Comparison of ENCODE assay signal across 1 cellular context in the genomic region with DNA sequence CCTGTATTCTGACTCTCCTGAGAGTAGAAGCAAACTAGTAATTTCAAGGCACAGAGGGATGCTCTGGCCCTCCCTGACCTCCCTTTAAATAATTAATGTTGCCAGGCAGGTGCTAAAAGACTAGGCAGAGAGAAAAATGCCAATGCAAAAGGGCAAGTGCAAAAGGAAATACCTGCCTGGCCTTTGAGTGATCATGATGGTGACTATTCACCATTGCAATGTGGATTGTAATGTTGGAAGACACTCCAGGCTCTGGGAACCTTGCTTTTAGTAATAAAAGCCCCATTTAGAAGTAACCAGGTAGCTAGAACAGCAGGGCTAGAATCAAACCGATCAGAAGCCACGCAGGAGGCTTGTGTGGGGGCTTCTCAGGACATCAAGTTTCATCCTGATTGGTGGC.
TF ChIP-seq lines count a peak whose summit lies in the region.

No MANE protein-coding gene starts in this region.

TF ChIP-seq in H1, 55 proteins besides CTCF, POLR2A, EP300 and RAD21:
- no peak for TF ChIP-seq CTBP2 (IDR thresholded peaks at IDR 0.05; ENCODE audit: borderline replicate concordance, insufficient read depth, insufficient read length, low read length)
- no peak for TF ChIP-seq BACH1 (IDR thresholded peaks at IDR 0.05; ENCODE audit: low read length)
- no peak for TF ChIP-seq HDAC6 (IDR thresholded peaks at IDR 0.05; ENCODE audit: low read depth, low read length)
- no peak for TF ChIP-seq SIX5 (IDR thresholded peaks at IDR 0.05; ENCODE audit: low read depth, low read length)
- TF ChIP-seq SP2 (IDR thresholded peaks at IDR 0.05; ENCODE audit: low read length) = no peak
- TF ChIP-seq MAFK (IDR thresholded peaks at IDR 0.05; ENCODE audit: low read depth, low read length) = no peak
- TF ChIP-seq EZH2 (IDR thresholded peaks at IDR 0.05; ENCODE audit: low read depth, low read length, severe bottlenecking) = no peak
- no peak for TF ChIP-seq BRCA1 (IDR thresholded peaks at IDR 0.05; ENCODE audit: low read depth, low read length)
- TF ChIP-seq, protein P1, sequence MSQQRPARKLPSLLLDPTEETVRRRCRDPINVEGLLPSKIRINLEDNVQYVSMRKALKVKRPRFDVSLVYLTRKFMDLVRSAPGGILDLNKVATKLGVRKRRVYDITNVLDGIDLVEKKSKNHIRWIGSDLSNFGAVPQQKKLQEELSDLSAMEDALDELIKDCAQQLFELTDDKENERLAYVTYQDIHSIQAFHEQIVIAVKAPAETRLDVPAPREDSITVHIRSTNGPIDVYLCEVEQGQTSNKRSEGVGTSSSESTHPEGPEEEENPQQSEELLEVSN (IDR thresholded peaks at IDR 0.05) = no peak
- TF ChIP-seq BCL11A (IDR thresholded peaks at IDR 0.05; ENCODE audit: low read depth in 2 of 2, low read length in 2 of 2) = no peak
- no peak for TF ChIP-seq TEAD4 (IDR thresholded peaks at IDR 0.05; ENCODE audit: low read depth, low read length)
- no peak for TF ChIP-seq YY1 (IDR thresholded peaks at IDR 0.05; ENCODE audit: low read depth, low read length)
- no peak for TF ChIP-seq SP4 (IDR thresholded peaks at IDR 0.05; ENCODE audit: low read length)
- TF ChIP-seq HDAC2 (IDR thresholded peaks at IDR 0.05; ENCODE audit: borderline replicate concordance in 1 of 2, low read depth in 2 of 2, low read length in 2 of 2) = no peak
- TF ChIP-seq RXRA (IDR thresholded peaks at IDR 0.05; ENCODE audit: insufficient read depth, low read depth, low read length) = no peak
- TF ChIP-seq RFX5 (IDR thresholded peaks at IDR 0.05; ENCODE audit: borderline replicate concordance, low read depth, low read length) = no peak
- TF ChIP-seq, protein P2, sequence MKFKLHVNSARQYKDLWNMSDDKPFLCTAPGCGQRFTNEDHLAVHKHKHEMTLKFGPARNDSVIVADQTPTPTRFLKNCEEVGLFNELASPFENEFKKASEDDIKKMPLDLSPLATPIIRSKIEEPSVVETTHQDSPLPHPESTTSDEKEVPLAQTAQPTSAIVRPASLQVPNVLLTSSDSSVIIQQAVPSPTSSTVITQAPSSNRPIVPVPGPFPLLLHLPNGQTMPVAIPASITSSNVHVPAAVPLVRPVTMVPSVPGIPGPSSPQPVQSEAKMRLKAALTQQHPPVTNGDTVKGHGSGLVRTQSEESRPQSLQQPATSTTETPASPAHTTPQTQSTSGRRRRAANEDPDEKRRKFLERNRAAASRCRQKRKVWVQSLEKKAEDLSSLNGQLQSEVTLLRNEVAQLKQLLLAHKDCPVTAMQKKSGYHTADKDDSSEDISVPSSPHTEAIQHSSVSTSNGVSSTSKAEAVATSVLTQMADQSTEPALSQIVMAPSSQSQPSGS (IDR thresholded peaks at IDR 0.05; ENCODE audit: low read length) = no peak
